ENCODE assay signal across 1 cellular context in genomic region chr5:168879929-168880328, GRCh38.
TF ChIP-seq lines count a peak whose summit lies in the region.

No MANE protein-coding gene starts in this region.

TF ChIP-seq in GM12878, 131 proteins besides CTCF, POLR2A, EP300 and RAD21 (continued from another document and continues in another):
- TF ChIP-seq ZBED1 (IDR thresholded peaks at IDR 0.05; ENCODE audit: borderline replicate concordance) (no peak), POLR2AphosphoS5 (IDR thresholded peaks at IDR 0.05; ENCODE audit: low read length) (no peak), MYB (IDR thresholded peaks at IDR 0.05; ENCODE audit: borderline replicate concordance, low read depth, low read length) (no peak), BHLHE40 (IDR thresholded peaks at IDR 0.05; ENCODE audit: borderline replicate concordance in 1 of 2, low read depth in 2 of 2, low read length in 1 of 2) (no peak), ZZZ3 (IDR thresholded peaks at IDR 0.05; ENCODE audit: control insufficient read depth, insufficient read length, low read depth) (no peak), RELB (IDR thresholded peaks at IDR 0.05; ENCODE audit: low read depth) (peak; percentile 49; the same call in 1 of the 2 replicates), FOXK2 (IDR thresholded peaks at IDR 0.05) (no peak), YY1 (IDR thresholded peaks at IDR 0.05; ENCODE audit: low read depth, low read length) (no peak), ZBTB33 (IDR thresholded peaks at IDR 0.05) (no peak), LARP7 (IDR thresholded peaks at IDR 0.05) (no peak), MTA2 (IDR thresholded peaks at IDR 0.05; ENCODE audit: low read depth) (peak; percentile 87), ETV6 (conservative IDR thresholded peaks at IDR 0.05 in 1 of 2, IDR thresholded peaks at IDR 0.05 in 1 of 2; ENCODE audit: borderline replicate concordance in 1 of 2, low read depth in 1 of 2) (no peak), BCL3 (IDR thresholded peaks at IDR 0.05; ENCODE audit: borderline replicate concordance, insufficient read depth, low read depth, low read length, poor library complexity, severe bottlenecking) (no peak), NR2C1 (IDR thresholded peaks at IDR 0.05) (no peak), GABPA (IDR thresholded peaks at IDR 0.05; ENCODE audit: low read depth) (no peak), HDAC6 (IDR thresholded peaks at IDR 0.05; ENCODE audit: unreplicated experiment) (no peak), ZNF24 (IDR thresholded peaks at IDR 0.05) (peak; percentile 97), SMAD5 (IDR thresholded peaks at IDR 0.05; ENCODE audit: low read depth) (no peak), USF1 (IDR thresholded peaks at IDR 0.05; ENCODE audit: borderline replicate concordance, extremely low read length, insufficient read depth, low read depth, low read length) (no peak), IKZF1 (conservative IDR thresholded peaks at IDR 0.05) (peak; percentile 77), CBFB (IDR thresholded peaks at IDR 0.05; ENCODE audit: low read depth) (no peak), SUZ12 (IDR thresholded peaks at IDR 0.05; ENCODE audit: unreplicated experiment) (no peak), DPF2 (IDR thresholded peaks at IDR 0.05) (peak; percentile 70; the same call in 1 of the 2 replicates), RCOR1 (conservative IDR thresholded peaks at IDR 0.05; ENCODE audit: low read depth, low read length) (no peak), ATF3 (IDR thresholded peaks at IDR 0.05; ENCODE audit: borderline replicate concordance, extremely low read depth, low read depth, low read length) (no peak), JUNB (IDR thresholded peaks at IDR 0.05) (no peak), ATF2 (IDR thresholded peaks at IDR 0.05; ENCODE audit: low read length) (peak; percentile 57), HCFC1 (IDR thresholded peaks at IDR 0.05; ENCODE audit: low read length) (no peak), MYC (IDR thresholded peaks at IDR 0.05; ENCODE audit: insufficient read depth, insufficient read length, insufficient replicate concordance, low read length, severe bottlenecking) (no peak), MEF2B (IDR thresholded peaks at IDR 0.05; ENCODE audit: partially characterized antibody, poor library complexity, severe bottlenecking) (peak; percentile 99), KAT2A (conservative IDR thresholded peaks at IDR 0.05; ENCODE audit: control insufficient read depth, low read depth, low read length) (no peak), MTA3 (IDR thresholded peaks at IDR 0.05; ENCODE audit: borderline replicate concordance, low read length) (no peak), FOS (IDR thresholded peaks at IDR 0.05; ENCODE audit: borderline replicate concordance, extremely low read depth, insufficient read length) (no peak), BCL11A (IDR thresholded peaks at IDR 0.05; ENCODE audit: low read depth, low read length) (peak; percentile 66; the same call in 1 of the 2 replicates), ZNF384 (IDR thresholded peaks at IDR 0.05; ENCODE audit: borderline replicate concordance, low read depth, low read length) (no peak), TCF12 (IDR thresholded peaks at IDR 0.05; ENCODE audit: low read depth, low read length) (0 out of 2 replicates have a peak, but pooled peaks have one; percentile 59), ELK1 (IDR thresholded peaks at IDR 0.05; ENCODE audit: low read depth, low read length) (no peak), CREB1 (IDR thresholded peaks at IDR 0.05; ENCODE audit: low read depth) (no peak), POU2F2 (IDR thresholded peaks at IDR 0.05; ENCODE audit: borderline replicate concordance, low read depth, low read length) (peak; percentile 49; the same call in 1 of the 3 replicates), RFX5 (IDR thresholded peaks at IDR 0.05; ENCODE audit: low read depth, low read length) (no peak), ATF7 (IDR thresholded peaks at IDR 0.05; ENCODE audit: low read depth) (peak; percentile 65; the same call in 1 of the 2 replicates), CUX1 (IDR thresholded peaks at IDR 0.05; ENCODE audit: insufficient replicate concordance, low read depth, low read length) (peak; percentile 72), MAX (IDR thresholded peaks at IDR 0.05; ENCODE audit: low read depth, low read length) (no peak), GATAD2B (conservative IDR thresholded peaks at IDR 0.05; ENCODE audit: low read depth) (peak; percentile 91), IRF3 (IDR thresholded peaks at IDR 0.05) (no peak), SMAD1 (IDR thresholded peaks at IDR 0.05; ENCODE audit: low read depth, partially characterized antibody) (no peak), ESRRA (IDR thresholded peaks at IDR 0.05; ENCODE audit: low read length) (no peak), YBX1 (IDR thresholded peaks at IDR 0.05) (no peak), ZNF622 (IDR thresholded peaks at IDR 0.05) (no peak), NR2C2 (IDR thresholded peaks at IDR 0.05; ENCODE audit: borderline replicate concordance, control insufficient read depth, insufficient read length, low read depth) (no peak), NFYA (IDR thresholded peaks at IDR 0.05; ENCODE audit: borderline replicate concordance, low read depth, low read length) (no peak)
